ENCODE assay signal across 11 cellular contexts in the genomic region with DNA sequence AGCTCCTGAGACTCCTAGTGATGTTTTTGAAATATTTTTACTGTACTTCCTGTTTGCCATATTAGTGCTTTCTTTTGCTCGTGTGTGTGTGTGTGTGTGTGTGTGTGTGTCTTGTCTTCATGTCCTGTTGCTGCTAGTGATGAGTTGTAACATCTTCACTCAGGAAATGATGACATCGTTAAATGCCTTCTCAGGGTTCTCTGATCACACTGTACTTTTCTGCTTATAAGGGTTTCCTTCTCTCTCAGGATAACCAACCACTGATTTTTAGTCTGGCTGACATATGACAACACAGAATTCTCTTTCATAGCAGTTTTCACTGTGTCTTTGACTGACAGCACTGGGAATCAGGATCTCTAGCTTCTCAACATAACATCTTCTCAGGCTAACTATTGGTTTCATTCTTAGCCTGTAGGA. TPM values are rescaled to one million over a fixed set of nuclear protein-coding genes. Genes with fewer than 3 reads are reported as not detected.
A peak's percentile ranks its signal among the peaks of the same experiment; 100 is the strongest.
DNase-seq lines count a peak whose midpoint lies in the region; ATAC-seq and TF ChIP-seq lines count a peak whose summit lies in the region.
"Had no signal": no experiment of that assay in that cellular context is flagged by ENCODE, and none has a peak within 500 bp of the region (broad histone marks: within the 10 kb centered on the region; RNA-seq: fewer than 3 reads in every experiment).

No MANE protein-coding gene starts in this region.

- peak overlapping the region; percentile 4; the same call in 1 of the 2 replicates for H3K27ac ChIP-seq in OCI-LY3 (ENCODE audit: low read length)
- H3K27ac ChIP-seq: breast epithelium, RWPE1 had no signal

- no peak for TF ChIP-seq CTCF in OCI-LY3 (IDR thresholded peaks at IDR 0.05; ENCODE audit: low read depth, low read length)

- peaks cover 10% of the 10 kb centered on the region for H3K4me1 Mint-ChIP-seq in activated T-cell treated with anti-CD3 and anti-CD28 coated beads, Interleukin-2, amount 50 U/mL, for 4 hours (ENCODE audit: low read depth)

- H3K36me3 ChIP-seq in OCI-LY3 (replicated peaks; ENCODE audit: low read depth, low read length), result no peaks in the 10 kb centered on the region
- H3K36me3 ChIP-seq: breast epithelium had no signal

- no peak overlapping the region for H3K4me3 Mint-ChIP-seq in activated T-cell treated with anti-CD3 and anti-CD28 coated beads, Interleukin-2, amount 50 U/mL, for 4 hours

- H3K9me3 Mint-ChIP-seq in activated T-cell treated with anti-CD3 and anti-CD28 coated beads, Interleukin-2, amount 50 U/mL, for 4 hours, result no peaks in the 10 kb centered on the region

- peak overlapping the region; percentile 48 for H3K4me2 ChIP-seq in OCI-LY3 (ENCODE audit: low read length)

- no peaks in the 10 kb centered on the region for H3K27me3 ChIP-seq in OCI-LY3 (ENCODE audit: low read depth, low read length)

- H3K79me2 ChIP-seq in OCI-LY3 (ENCODE audit: low read length), result no peaks in the 10 kb centered on the region

- no peaks in the 10 kb centered on the region for H3K36me3 Mint-ChIP-seq in activated T-cell treated with anti-CD3 and anti-CD28 coated beads, Interleukin-2, amount 50 U/mL, for 4 hours (ENCODE audit: insufficient read depth)

- no peak for DNase-seq in activated T-cell treated with anti-CD3 and anti-CD28 coated beads, Interleukin-2, amount 50 U/mL, for 4 hours
- no peak for DNase-seq in activated T-cell treated with anti-CD3 and anti-CD28 coated beads, Interleukin-2, amount 50 U/mL, for 48 hours
- peak; percentile 2 for DNase-seq in stimulated activated naive CD4-positive, alpha-beta T cell treated with Interleukin-2 at 50 U/mL for 16 hours (lab: John Stamatoyannopoulos, UW)
- DNase-seq in iPS-NIHi7 (ENCODE audit: extremely low spot score) (no peak), NCI-H2171 treated with DMSO at 0.1 percent for 48 hours (lab: John Stamatoyannopoulos, UW) (no peak)
- DNase-seq: NCI-H1694 had no signal

- peaks cover 10% of the 10 kb centered on the region for H3K27me3 Mint-ChIP-seq in activated T-cell treated with anti-CD3 and anti-CD28 coated beads, Interleukin-2, amount 50 U/mL, for 4 hours (ENCODE audit: low read depth)

- no peaks in the 10 kb centered on the region for H4K20me1 ChIP-seq in OCI-LY3 (ENCODE audit: insufficient read depth, low read length)

- H2AFZ ChIP-seq in OCI-LY3 (ENCODE audit: low read depth, low read length), result no peak overlapping the region; the same call in 1 of the 2 replicates

- ATAC-seq in activated T-cell treated with anti-CD3 and anti-CD28 coated beads, Interleukin-2, amount 50 U/mL, for 4 hours, result peak; percentile 57 to 73
- ATAC-seq in HG02571 (IDR thresholded peaks at IDR 0.05; ENCODE audit: unreplicated experiment) (peak; percentile 53), HG03571 (IDR thresholded peaks at IDR 0.05; ENCODE audit: unreplicated experiment) (no peak)

- H3K4me1 ChIP-seq in OCI-LY3 (ENCODE audit: low read length), result peaks cover 11% of the 10 kb centered on the region
- H3K4me1 ChIP-seq: breast epithelium had no signal

- H3K9me3 ChIP-seq in OCI-LY3 (ENCODE audit: insufficient read depth, low read length), result no peaks in the 10 kb centered on the region
- H3K9me3 ChIP-seq: breast epithelium had no signal

- H3K4me3 ChIP-seq in OCI-LY3 (ENCODE audit: low read length), result peak overlapping the region; percentile 22
- H3K4me3 ChIP-seq: breast epithelium had no signal

- 0 out of 2 replicates have a peak overlapping the region, but pooled peaks have one; percentile 22 for H3K9ac ChIP-seq in OCI-LY3 (ENCODE audit: low read length)

RNA-seq across cellular contexts. Expression of gene SV2C, which starts 16.1 kb away (rescaled TPM):
- total RNA-seq in activated T-cell treated with anti-CD3 and anti-CD28 coated beads, Interleukin-2, amount 50 U/mL, for 4 hours, result not detected
